In genomic region chr11:18720811-18721575, GRCh38 we compare ENCODE assay signal across 9 cellular contexts. TPM values are rescaled to one million over a fixed set of nuclear protein-coding genes. Genes with fewer than 3 reads are reported as not detected.
DNase-seq lines count a peak whose midpoint lies in the region; ATAC-seq, FAIRE-seq and TF ChIP-seq lines count a peak whose summit lies in the region.
"Had no signal": no experiment of that assay in that cellular context is flagged by ENCODE, and none has a peak within 500 bp of the region (broad histone marks: within the 10 kb centered on the region; RNA-seq: fewer than 3 reads in every experiment).

No MANE protein-coding gene starts in this region.

- 3% methylated on average over 42 of the region's 42 CpGs for WGBS in prostate gland

- H3K9ac ChIP-seq in adipocyte (ENCODE audit: low read length): peak overlapping the region; percentile 67

- TF ChIP-seq POLR2A in prostate gland (IDR thresholded peaks at IDR 0.05): no peak

- TF ChIP-seq CTCF in BJ (IDR thresholded peaks at IDR 0.05; ENCODE audit: insufficient read depth, low read depth, low read length) (no peak), prostate gland (IDR thresholded peaks at IDR 0.05) (no peak), upper lobe of right lung (IDR thresholded peaks at IDR 0.05) (no peak)

- POLR2A ChIA-PET in BJ (lab: Charles Lee): interaction anchor here (0.6 kb wide), 1 partner anchor 88 kb away, joined by 3 read pairs; no protein-coding TSS in a partner anchor

- peak; percentile 65 for FAIRE-seq in GM19239 (lab: Jason Lieb, UNC)

- intact Hi-C loops in left ventricle myocardium superior (cut with micrococcal nuclease) (no loop called here), prostate gland (cut with DNase I) (loop anchor here (5.0 kb wide), 1 partner anchor 89 kb away; the partner anchor contains the start of gene SPTY2D1), upper lobe of right lung (cut with DNase I) (no loop called here)

- H3K27ac ChIP-seq in prostate gland (peak overlapping the region; percentile 23 to 32), upper lobe of right lung (peak overlapping the region; percentile 47)
- H3K27ac ChIP-seq: HL-60 had no signal

- ATAC-seq in HG03565 (IDR thresholded peaks at IDR 0.05; ENCODE audit: unreplicated experiment) (peak; percentile 66), left ventricle myocardium superior (peak; percentile 98), upper lobe of right lung (peak; percentile 90)

- H3K36me3 ChIP-seq in BJ (ENCODE audit: control insufficient read depth, insufficient read depth, low read length): no peaks in the 10 kb centered on the region
- H3K36me3 ChIP-seq in adipocyte (ENCODE audit: control insufficient read depth, insufficient read depth, low read length, severe bottlenecking): no peaks in the 10 kb centered on the region
- H3K36me3 ChIP-seq in prostate gland: no peaks in the 10 kb centered on the region
- H3K36me3 ChIP-seq in upper lobe of right lung: no peaks in the 10 kb centered on the region

- peaks cover 14% of the 10 kb centered on the region for H3K4me1 ChIP-seq in adipocyte (ENCODE audit: control insufficient read depth, insufficient read depth, low read length)
- H3K4me1 ChIP-seq in prostate gland (replicated peaks): no peaks in the 10 kb centered on the region
- peaks cover 13% of the 10 kb centered on the region for H3K4me1 ChIP-seq in upper lobe of right lung

- no peak for DNase-seq in BJ (ENCODE audit: low read depth)
- peak; percentile 44 for DNase-seq in GM19239 (ENCODE audit: insufficient read length, low spot score)
- DNase-seq in T-helper 1 cell: peak; percentile 70 to 81 (median 75)
- peak; percentile 90 for DNase-seq in adipocyte (ENCODE audit: low read depth)
- DNase-seq in left ventricle myocardium superior: peak; percentile 90
- peak; percentile 79 for DNase-seq in prostate gland (ENCODE audit: low spot score)
- DNase-seq in upper lobe of right lung: peak; percentile 87

- H3K4me3 ChIP-seq in BJ (ENCODE audit: low read depth, low read length): peak overlapping the region; percentile 46
- H3K4me3 ChIP-seq in adipocyte (ENCODE audit: low read length): peak overlapping the region; percentile 82
- H3K4me3 ChIP-seq in prostate gland: peak overlapping the region; percentile 25 to 38
- H3K4me3 ChIP-seq in upper lobe of right lung: peak overlapping the region; percentile 61

- CTCF ChIA-PET in BJ (lab: Yijun Ruan, JAX): interaction anchor here (0.9 to 6.9 kb wide), 8 partner anchors 8 to 214 kb away, joined by 3 to 85 read pairs (median 4); partner anchors contain the start of gene SPTY2D1

- H3K9me3 ChIP-seq in adipocyte (ENCODE audit: control insufficient read depth, low read length) (no peaks in the 10 kb centered on the region), prostate gland (no peaks in the 10 kb centered on the region), upper lobe of right lung (no peaks in the 10 kb centered on the region)

- H3K27me3 ChIP-seq in BJ (ENCODE audit: control insufficient read depth, insufficient read depth, low read length) (no peaks in the 10 kb centered on the region; the same call in 1 of the 2 replicates), adipocyte (replicated peaks; ENCODE audit: control insufficient read depth, insufficient read depth, low read length) (peaks cover 15% of the 10 kb centered on the region), prostate gland (replicated peaks; ENCODE audit: insufficient read depth) (no peaks in the 10 kb centered on the region), upper lobe of right lung (no peaks in the 10 kb centered on the region)

RNA-seq across cellular contexts. Expression of gene IGSF22, which starts 5.0 kb away (rescaled TPM):
- polyA plus RNA-seq in BJ (2011; rRNA removed): 0.07 and 0.15 TPM in 2 replicates
- polyA minus RNA-seq in BJ (2011; rRNA and poly(A)+ RNA removed): 0.05 TPM in 1 of 2 replicates, not detected in the other
- total RNA-seq in left ventricle myocardium superior (0.94 TPM), prostate gland (1 to 10 TPM in 1 of 2 donors, under 1 TPM in 1; 0.82 to 1.1 TPM), upper lobe of right lung (1.2 TPM)

RNA-seq across cellular contexts. Expression of gene TMEM86A, which starts 22.4 kb away (rescaled TPM):
- polyA plus RNA-seq in BJ (2011; rRNA removed): 0.48 and 0.71 TPM in 2 replicates
- 1.2 and 1.4 TPM in 2 replicates for polyA minus RNA-seq in BJ (2011; rRNA and poly(A)+ RNA removed)
- 4.5 TPM for total RNA-seq in left ventricle myocardium superior
- total RNA-seq in prostate gland: 1 to 10 TPM; 3.2 to 6.5 TPM
- total RNA-seq in upper lobe of right lung: 6.3 TPM

Comparison
In these comparisons a context has a peak if more than half of its experiments do, and no peak if none do; other contexts are left out.
1. H3K4me3 ChIP-seq: peak in every context shown above with its lines; median percentile 82 in adipocyte; 61 in upper lobe of right lung; 46 in BJ; 32 in prostate gland.